ENCODE assay signal across 18 cellular contexts in genomic region chr20:38211200-38212097, GRCh38. TPM values are rescaled to one million over a fixed set of nuclear protein-coding genes. Genes with fewer than 3 reads are reported as not detected.
DNase-seq lines count a peak whose midpoint lies in the region; ATAC-seq and TF ChIP-seq lines count a peak whose summit lies in the region.
"Had no signal": no experiment of that assay in that cellular context is flagged by ENCODE, and none has a peak within 500 bp of the region (broad histone marks: within the 10 kb centered on the region; RNA-seq: fewer than 3 reads in every experiment).

No MANE protein-coding gene starts in this region.

- H3K36me3 ChIP-seq in GM23248 (ENCODE audit: low read depth) (no peaks in the 10 kb centered on the region), heart right ventricle (no peaks in the 10 kb centered on the region)
- H3K36me3 ChIP-seq: ovary had no signal

- H3K9me3 ChIP-seq in GM23248 (ENCODE audit: low read depth) (no peaks in the 10 kb centered on the region), heart right ventricle (peaks cover 0 to 6% (median 0%) of the 10 kb centered on the region in 11 donors)
- H3K9me3 ChIP-seq: ovary had no signal

- no peak overlapping the region for H2AFZ ChIP-seq in GM23248

- H3K4me2 ChIP-seq in GM23248 (ENCODE audit: unreplicated experiment), result no peak overlapping the region

- in situ Hi-C loops in GM23248 (cut with MboI), result no loop called here

- ATAC-seq in heart right ventricle (peak in 5 of 8 donors; percentile 33 to 58 (median 46)), GM18505 (IDR thresholded peaks at IDR 0.05; ENCODE audit: unreplicated experiment) (no peak), HG03432 (IDR thresholded peaks at IDR 0.05; ENCODE audit: unreplicated experiment) (no peak), GM21528 (IDR thresholded peaks at IDR 0.05; ENCODE audit: low FRiP score, unreplicated experiment) (no peak)
- ATAC-seq: activated T-cell treated with anti-CD3 and anti-CD28 coated beads, Interleukin-2, amount 50 U/mL, for 72 hours had no signal

- intact Hi-C loops in heart right ventricle (cut with DNase I), result loop anchor here in 2 of 10 donors (10.0 kb wide), 2 partner anchors 307 to 647 kb away; partner anchors contain the start of gene VSTM2L (in 1 of the 2)

- H3K27me3 ChIP-seq in GM23248 (replicated peaks; ENCODE audit: insufficient read depth) (no peaks in the 10 kb centered on the region), heart right ventricle (no peaks in the 10 kb centered on the region)
- H3K27me3 ChIP-seq: ovary had no signal

- H3K4me1 ChIP-seq in GM23248 (ENCODE audit: insufficient read depth) (peaks cover 9% of the 10 kb centered on the region), heart right ventricle (peaks cover 4 to 37% (median 12%) of the 10 kb centered on the region in 9 donors)

- H3K79me2 ChIP-seq in GM23248 (ENCODE audit: insufficient read depth), result no peaks in the 10 kb centered on the region

- no peak overlapping the region for H3K9ac ChIP-seq in GM23248

- 71 to 78% methylated on average over 9 of the region's 9 CpGs for WGBS in GM23248 (ENCODE audit: low coverage in 1 of 2, low lambda C conversion rate in 2 of 2, missing lambda C conversion rate in 2 of 2), 2 experiments
- WGBS in heart right ventricle, 2 donors, result 56 to 66% methylated on average over 9 of the region's 9 CpGs

- no peaks in the 10 kb centered on the region for H3K9me2 ChIP-seq in GM23248 (ENCODE audit: insufficient read depth)

- peaks cover 16% of the 10 kb centered on the region; the same call in 1 of the 2 replicates for H3F3A ChIP-seq in GM23248 (ENCODE audit: insufficient read depth)

- TF ChIP-seq CTCF in heart right ventricle (IDR thresholded peaks at IDR 0.05), result no peak

- H4K20me1 ChIP-seq in GM23248 (ENCODE audit: insufficient read depth), result no peaks in the 10 kb centered on the region

- H3K4me3 ChIP-seq in GM23248 (no peak overlapping the region), heart right ventricle (no peak overlapping the region)
- H3K4me3 ChIP-seq: ovary, SK-N-MC had no signal

- DNase-seq in GM23248, result peak; percentile 32
- peak in 37 of 58 donors; percentile 5 to 72 (median 30) for DNase-seq in anterior cingulate cortex (lab: John Stamatoyannopoulos, UW)
- no peak for DNase-seq in heart right ventricle
- peak; percentile 31 for DNase-seq in pons (ENCODE audit: low spot score)
- no peak for DNase-seq in NCI-H2227 (lab: John Stamatoyannopoulos, UW; ENCODE audit: unreplicated experiment)
- DNase-seq: activated CD4-positive, alpha-beta T cell treated with anti-CD3 and anti-CD28 coated beads, Interleukin-2, amount 50 U/mL, for 4 hours; activated T-cell treated with anti-CD3 and anti-CD28 coated beads, Interleukin-2, amount 50 U/mL, for 72 hours; cerebellar nuclear complex; COR-L47; GDM1; immature natural killer cell; NCI-H1105 had no signal

- H3K27ac ChIP-seq in GM23248, result no peak overlapping the region
- peak overlapping the region in 7 of 10 donors; percentile 34 to 68 (median 57) for H3K27ac ChIP-seq in heart right ventricle
- H3K27ac ChIP-seq: ovary, SK-N-MC had no signal

- no peak for TF ChIP-seq POLR2A in GM18505 (IDR thresholded peaks at IDR 0.05; ENCODE audit: borderline replicate concordance, extremely low read depth, insufficient read depth, insufficient read length)

RNA-seq across cellular contexts. Expression of gene TGM2, which starts 46.4 kb away (rescaled TPM):
- total RNA-seq in GM23248 (2014; rRNA removed; shearing (Covaris generic)), result 311 and 339 TPM in 2 replicates
- polyA plus RNA-seq in GM23248 (2016; fragmentation: Nextera tagmentation; extraction: Ambion mirVana), result 254 and 269 TPM in 2 replicates
- 100 to 1,000 TPM; 279 to 993 (median 472) TPM for total RNA-seq in heart right ventricle
- polyA plus RNA-seq in heart right ventricle, result 100 to 1,000 TPM; 146 to 475 TPM
- polyA plus RNA-seq: immature natural killer cell had no signal

RNA-seq across cellular contexts. Expression of gene KIAA1755, which starts 49.1 kb away (rescaled TPM):
- 2.8 and 5.1 TPM in 2 replicates for total RNA-seq in GM23248 (2014; rRNA removed; shearing (Covaris generic))
- 3.6 and 4.0 TPM in 2 replicates for polyA plus RNA-seq in GM23248 (2016; fragmentation: Nextera tagmentation; extraction: Ambion mirVana)
- total RNA-seq in heart right ventricle, result 1 to 10 TPM; 2.7 to 7.7 (median 5.2) TPM
- 1 to 10 TPM; 2.9 to 6.2 TPM for polyA plus RNA-seq in heart right ventricle
- total RNA-seq: activated T-cell treated with anti-CD3 and anti-CD28 coated beads, Interleukin-2, amount 50 U/mL, for 72 hours had no signal
- polyA plus RNA-seq: IgD-negative memory B cell, immature natural killer cell had no signal

Comparison
In these comparisons a context has a peak if more than half of its experiments do, and no peak if none do; other contexts are left out.
1. DNase-seq: peak in GM23248 (single experiment), anterior cingulate cortex (37 of 58) and pons (single experiment); none in heart right ventricle (0 of 2) and NCI-H2227 (single experiment).
2. ATAC-seq: peak in heart right ventricle (5 of 8); none in GM18505 (single experiment), HG03432 (single experiment) and GM21528 (single experiment).